ENCODE assay signal across 15 cellular contexts in the genomic region with DNA sequence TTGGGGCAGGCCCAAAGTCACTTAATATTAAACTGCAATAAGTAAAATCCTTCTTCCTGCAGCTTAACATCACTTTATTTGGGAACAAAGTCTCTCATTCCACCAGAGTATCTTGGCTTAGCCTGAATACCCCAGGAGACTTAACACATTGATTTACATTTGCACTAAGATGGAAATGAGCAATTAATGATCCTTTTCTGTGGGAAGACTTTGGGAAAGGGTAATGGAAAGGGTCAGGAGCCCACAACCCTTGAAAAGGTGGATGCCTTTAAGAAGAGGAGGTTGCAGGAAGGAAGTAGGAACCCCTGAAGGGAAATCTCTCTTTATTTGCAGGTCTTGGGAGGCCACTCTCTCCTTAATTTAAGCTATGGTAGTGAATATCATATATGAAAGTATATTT. TPM values are rescaled to one million over a fixed set of nuclear protein-coding genes. Genes with fewer than 3 reads are reported as not detected.
DNase-seq lines count a peak whose midpoint lies in the region; ATAC-seq and TF ChIP-seq lines count a peak whose summit lies in the region.
"Had no signal": no experiment of that assay in that cellular context is flagged by ENCODE, and none has a peak within 500 bp of the region (broad histone marks: within the 10 kb centered on the region; RNA-seq: fewer than 3 reads in every experiment).

No MANE protein-coding gene starts in this region.

- no peaks in the 10 kb centered on the region for H3K79me1 ChIP-seq in H9 (ENCODE audit: insufficient read depth, low read depth, low read length, poor library complexity, severe bottlenecking)

- no peak overlapping the region for H3K4ac ChIP-seq in H9 (ENCODE audit: low read depth, low read length)

- DNase-seq in H9, result no peak
- no peak for DNase-seq in WTC11 (ENCODE audit: low spot score)
- peak; percentile 41 for DNase-seq in iPS DF 6.9 (ENCODE audit: low read depth, low spot score)
- DNase-seq in midbrain (lab: John Stamatoyannopoulos, UW), result no peak
- DNase-seq in foreskin keratinocyte, result no peak
- DNase-seq in SHP77 treated with DMSO at 0.1 percent for 48 hours (lab: John Stamatoyannopoulos, UW), result no peak
- DNase-seq: CD8-positive, alpha-beta T cell; COR-L47; DMS 273 treated with DMSO at 0.1 percent for 48 hours; GDM1; GM23248; IMR-90 had no signal

- H2AFZ ChIP-seq in H9 (ENCODE audit: low read length), result no peak overlapping the region
- H2AFZ ChIP-seq: GM23248 had no signal

- H3K79me2 ChIP-seq in H9 (ENCODE audit: insufficient read depth, low read length), result no peaks in the 10 kb centered on the region

- peaks cover 2% of the 10 kb centered on the region; the same call in 1 of the 2 replicates for H3K36me3 ChIP-seq in iPS DF 6.9 (ENCODE audit: control insufficient read depth, insufficient read depth, low read length)
- H3K36me3 ChIP-seq: BLaER1 treated with 17β-estradiol and CSF1 and Interleukin-3, amounts not matched to agents 10 nM and 100 nM had no signal

- H3K23me2 ChIP-seq in H9 (ENCODE audit: insufficient read length, low read depth, low read length, poor library complexity, severe bottlenecking), result no peaks in the 10 kb centered on the region

- peak overlapping the region; percentile 23 to 41 (median 32); a peak in 3 of 7 replicates for H3K27ac Mint-ChIP-seq in H9
- H3K27ac Mint-ChIP-seq in WTC11, result peak overlapping the region; percentile 72
- H3K27ac Mint-ChIP-seq: B cell; CD8-positive, alpha-beta T cell had no signal

- H3T11ph ChIP-seq in H9 (ENCODE audit: low read length), result no peak overlapping the region

- H3K9ac ChIP-seq in H9 (ENCODE audit: extremely low read depth, insufficient read length, low read length), result no peak overlapping the region
- H3K9ac ChIP-seq: BLaER1 treated with 17β-estradiol and CSF1 and Interleukin-3, amounts not matched to agents 10 nM and 100 nM; GM23248 had no signal

- H3K9me3 Mint-ChIP-seq in H9 (peaks cover 5 to 19% of the 10 kb centered on the region in 2 experiments), WTC11 (peaks cover 22% of the 10 kb centered on the region; the same call in 1 of the 2 replicates)
- H3K9me3 Mint-ChIP-seq: CD8-positive, alpha-beta T cell had no signal

- H3K27me3 ChIP-seq in H9 (ENCODE audit: insufficient read depth, low read length), result no peaks in the 10 kb centered on the region
- H3K27me3 ChIP-seq in iPS DF 6.9 (ENCODE audit: control insufficient read depth, insufficient read depth, low read length), result no peaks in the 10 kb centered on the region
- H3K27me3 ChIP-seq in foreskin keratinocyte, result no peaks in the 10 kb centered on the region
- H3K27me3 ChIP-seq: BLaER1 treated with 17β-estradiol and CSF1 and Interleukin-3, amounts not matched to agents 10 nM and 100 nM had no signal

- no peak overlapping the region for H2BK15ac ChIP-seq in H9 (ENCODE audit: low read depth, low read length)

- no peak overlapping the region for H3K4me2 ChIP-seq in H9 (ENCODE audit: insufficient read depth, insufficient read length, low read length)
- H3K4me2 ChIP-seq: BLaER1 treated with 17β-estradiol and CSF1 and Interleukin-3, amounts not matched to agents 10 nM and 100 nM had no signal

- no peak overlapping the region for H3K18ac ChIP-seq in H9 (ENCODE audit: insufficient read length, low read depth, low read length)

- peak; percentile 98 for ATAC-seq in WTC11
- ATAC-seq in foreskin keratinocyte, result no peak
- ATAC-seq: CD8-positive, alpha-beta T cell; K562 had no signal

- no peak overlapping the region for H3K4me3 ChIP-seq in iPS DF 6.9 (ENCODE audit: low read length)
- H3K4me3 ChIP-seq: BLaER1 treated with 17β-estradiol and CSF1 and Interleukin-3, amounts not matched to agents 10 nM and 100 nM; GM23248; K562 had no signal

- CTCF ChIA-PET in WTC11 (lab: Charles Lee), result no interaction called here

- no peak overlapping the region for H3K14ac ChIP-seq in H9 (ENCODE audit: insufficient read depth, low read length)

- TF ChIP-seq CTCF in H9 (conservative IDR thresholded peaks at IDR 0.05) (no peak), WTC11 (IDR thresholded peaks at IDR 0.05) (no peak), foreskin keratinocyte (conservative IDR thresholded peaks at IDR 0.05) (no peak)

- no peak overlapping the region for H2BK120ac ChIP-seq in H9 (ENCODE audit: low read depth, low read length, poor library complexity, severe bottlenecking)

- H4K20me1 ChIP-seq in H9 (ENCODE audit: control insufficient read depth, insufficient read depth, insufficient read length), result no peaks in the 10 kb centered on the region
- H4K20me1 ChIP-seq: BLaER1 treated with 17β-estradiol and CSF1 and Interleukin-3, amounts not matched to agents 10 nM and 100 nM had no signal

- no peak overlapping the region for H3K56ac ChIP-seq in H9 (ENCODE audit: insufficient read length, low read depth, low read length)

- no peak overlapping the region for H4K91ac ChIP-seq in H9 (ENCODE audit: insufficient read length, low read depth, low read length)

- H3K4me3 Mint-ChIP-seq in H9, result peak overlapping the region in 1 of 2 experiments; percentile 31; a peak in 1 of 5 replicates
- no peak overlapping the region for H3K4me3 Mint-ChIP-seq in WTC11
- H3K4me3 Mint-ChIP-seq: B cell; CD8-positive, alpha-beta T cell had no signal

- H2AK5ac ChIP-seq in H9 (ENCODE audit: insufficient read length, low read length), result no peak overlapping the region

- H3K23ac ChIP-seq in H9 (ENCODE audit: insufficient read length, low read depth, low read length), result no peak overlapping the region

- peaks cover 5 to 16% (median 13%) of the 10 kb centered on the region in 3 experiments for H3K36me3 Mint-ChIP-seq in H9 (ENCODE audit: insufficient read depth in 1 of 3, low read depth in 3 of 3)
- peaks cover 26% of the 10 kb centered on the region for H3K36me3 Mint-ChIP-seq in WTC11
- H3K36me3 Mint-ChIP-seq: CD8-positive, alpha-beta T cell had no signal

- H3K4me1 Mint-ChIP-seq in H9, result peaks cover 19 to 23% of the 10 kb centered on the region in 2 experiments
- H3K4me1 Mint-ChIP-seq in WTC11, result peaks cover 37% of the 10 kb centered on the region

- no peak overlapping the region for H3K27ac ChIP-seq in H9 (ENCODE audit: insufficient read length, low read depth, low read length)
- H3K27ac ChIP-seq in iPS DF 6.9 (ENCODE audit: low read length), result no peak overlapping the region
- no peak overlapping the region for H3K27ac ChIP-seq in foreskin keratinocyte
- H3K27ac ChIP-seq: BLaER1 treated with 17β-estradiol and CSF1 and Interleukin-3, amounts not matched to agents 10 nM and 100 nM; GM23248 had no signal

- H3K27me3 Mint-ChIP-seq in H9 (ENCODE audit: low read depth), result no peaks in the 10 kb centered on the region
- no peaks in the 10 kb centered on the region; the same call in 1 of the 2 replicates for H3K27me3 Mint-ChIP-seq in WTC11 (ENCODE audit: low read depth)
- H3K27me3 Mint-ChIP-seq: B cell had no signal

- H3K4me1 ChIP-seq in H9 (ENCODE audit: insufficient read depth, low read length) (peaks cover 5% of the 10 kb centered on the region; the same call in 1 of the 2 replicates), iPS DF 6.9 (ENCODE audit: control insufficient read depth, insufficient read depth, low read length) (no peaks in the 10 kb centered on the region), foreskin keratinocyte (no peaks in the 10 kb centered on the region)

- H2BK20ac ChIP-seq in H9 (ENCODE audit: low read depth, low read length, poor library complexity, severe bottlenecking), result no peak overlapping the region

- H2BK5ac ChIP-seq in H9 (ENCODE audit: insufficient read length, low read length), result no peak overlapping the region

- H4K8ac ChIP-seq in H9 (replicated peaks; ENCODE audit: insufficient read length, low read depth, low read length), result no peak overlapping the region

- no peaks in the 10 kb centered on the region for H3K9me3 ChIP-seq in H9 (ENCODE audit: control insufficient read depth, low read depth, low read length)
- H3K9me3 ChIP-seq in iPS DF 6.9 (ENCODE audit: control insufficient read depth, insufficient read depth, low read length), result no peaks in the 10 kb centered on the region

- POLR2A ChIA-PET in WTC11 (lab: Charles Lee), result no interaction called here

- H2BK12ac ChIP-seq in H9 (ENCODE audit: insufficient read length, low read depth, low read length), result no peak overlapping the region

- H4K5ac ChIP-seq in H9 (ENCODE audit: insufficient read length, low read depth, low read length), result no peak overlapping the region

TF ChIP-seq in WTC11, 78 proteins besides CTCF, POLR2A, EP300 and RAD21:
- TF ChIP-seq ETV6 (CRISPR knock-in tag; IDR thresholded peaks at IDR 0.05), result 0 out of 2 replicates have a peak, but pooled peaks have one; percentile 57
- 0 out of 2 replicates have a peak, but pooled peaks have one; percentile 56 for TF ChIP-seq TEAD1 (CRISPR knock-in tag; IDR thresholded peaks at IDR 0.05)
- TF ChIP-seq, protein P1, sequence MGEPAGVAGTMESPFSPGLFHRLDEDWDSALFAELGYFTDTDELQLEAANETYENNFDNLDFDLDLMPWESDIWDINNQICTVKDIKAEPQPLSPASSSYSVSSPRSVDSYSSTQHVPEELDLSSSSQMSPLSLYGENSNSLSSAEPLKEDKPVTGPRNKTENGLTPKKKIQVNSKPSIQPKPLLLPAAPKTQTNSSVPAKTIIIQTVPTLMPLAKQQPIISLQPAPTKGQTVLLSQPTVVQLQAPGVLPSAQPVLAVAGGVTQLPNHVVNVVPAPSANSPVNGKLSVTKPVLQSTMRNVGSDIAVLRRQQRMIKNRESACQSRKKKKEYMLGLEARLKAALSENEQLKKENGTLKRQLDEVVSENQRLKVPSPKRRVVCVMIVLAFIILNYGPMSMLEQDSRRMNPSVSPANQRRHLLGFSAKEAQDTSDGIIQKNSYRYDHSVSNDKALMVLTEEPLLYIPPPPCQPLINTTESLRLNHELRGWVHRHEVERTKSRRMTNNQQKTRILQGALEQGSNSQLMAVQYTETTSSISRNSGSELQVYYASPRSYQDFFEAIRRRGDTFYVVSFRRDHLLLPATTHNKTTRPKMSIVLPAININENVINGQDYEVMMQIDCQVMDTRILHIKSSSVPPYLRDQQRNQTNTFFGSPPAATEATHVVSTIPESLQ (CRISPR knock-in tag; IDR thresholded peaks at IDR 0.05), result no peak

RNA-seq across cellular contexts. Expression of a gene that starts 28.0 kb away (rescaled TPM):
- total RNA-seq in H9 (2021) (30.6 and 34.6 TPM in 2 replicates), WTC11 (2021) (34.0 to 39.6 TPM (median 34.4 TPM) in 3 replicates), foreskin keratinocyte (21.1 TPM in 2 replicates)
- polyA plus RNA-seq in foreskin keratinocyte, result 3.8 and 5.1 TPM in 2 replicates
